Comparison of ENCODE assay signal across 14 cellular contexts in genomic region chr12:82524020-82524419, GRCh38.
DNase-seq lines count a peak whose midpoint lies in the region; ATAC-seq, FAIRE-seq and TF ChIP-seq lines count a peak whose summit lies in the region.
"Had no signal": no experiment of that assay in that cellular context is flagged by ENCODE, and none has a peak within 500 bp of the region (broad histone marks: within the 10 kb centered on the region; RNA-seq: fewer than 3 reads in every experiment).

No MANE protein-coding gene starts in this region.

- no peak overlapping the region for H3K27ac Mint-ChIP-seq in type B pancreatic cell
- H3K27ac Mint-ChIP-seq: activated CD8-positive, alpha-beta memory T cell treated with anti-CD3 and anti-CD28 coated beads, Interleukin-2, amount 10 ng/mL, durations not matched to agents 7 days and 5 days; activated naive CD8-positive, alpha-beta T cell treated with anti-CD3 and anti-CD28 coated beads, Interleukin-2, amount 10 ng/mL, durations not matched to agents 7 days and 5 days had no signal

- in situ Hi-C loops in HepG2 (cut with HindIII; ENCODE audit: extremely low pct_ligation_motif_present, low pct_unique_long_range_greater_than_20kb): no loop called here

- H3K9me3 Mint-ChIP-seq in type B pancreatic cell: no peaks in the 10 kb centered on the region
- H3K9me3 Mint-ChIP-seq: activated naive CD8-positive, alpha-beta T cell treated with anti-CD3 and anti-CD28 coated beads, Interleukin-2, amount 10 ng/mL, durations not matched to agents 7 days and 5 days had no signal

- TF ChIP-seq RAD21 in HepG2 (CRISPR knock-in tag; IDR thresholded peaks at IDR 0.05): no peak

- 0% methylated on average over 3 of the region's 3 CpGs for WGBS in HepG2 (ENCODE audit: low lambda C conversion rate)

- H3K27me3 Mint-ChIP-seq in type B pancreatic cell: no peaks in the 10 kb centered on the region

- no peak overlapping the region for H3K27ac ChIP-seq in HepG2 (ENCODE audit: extremely low read length, insufficient read depth, low read length)

- H3K27me3 ChIP-seq in HepG2 (ENCODE audit: control insufficient read depth in 1 of 2, insufficient read depth in 2 of 2, low read length in 2 of 2) (no peaks in the 10 kb centered on the region), BE2C (no peaks in the 10 kb centered on the region; the same call in 1 of the 2 replicates)

- H3K4me1 ChIP-seq in HepG2 (ENCODE audit: insufficient read depth, low read length) (peaks cover 8% of the 10 kb centered on the region; the same call in 1 of the 2 replicates), BE2C (no peaks in the 10 kb centered on the region)

- CTCF ChIA-PET in HepG2 (lab: Yijun Ruan, JAX; ENCODE audit: low intra/inter-chr PET ratio, low total read pairs): no interaction called here

- no peak for TF ChIP-seq CTCF in HepG2 (CRISPR knock-in tag; IDR thresholded peaks at IDR 0.05)
- TF ChIP-seq CTCF in type B pancreatic cell (conservative IDR thresholded peaks at IDR 0.05): no peak
- no peak for TF ChIP-seq CTCF in BE2C (IDR thresholded peaks at IDR 0.05; ENCODE audit: low read depth, low read length)

- TF ChIP-seq POLR2A in HepG2 (IDR thresholded peaks at IDR 0.05; ENCODE audit: insufficient read depth in 1 of 2, low read depth in 2 of 2, low read length in 2 of 2): no peak

- peak overlapping the region in 2 of 3 experiments; percentile 27 to 32; a peak in 3 of 6 replicates for H3K4me3 ChIP-seq in HepG2 (replicated peaks in 1 of 3; ENCODE audit: insufficient read depth in 1 of 3, low read depth in 2 of 3, low read length in 3 of 3)
- H3K4me3 ChIP-seq in BE2C (ENCODE audit: low read depth, low read length): no peak overlapping the region

- peaks cover 15% of the 10 kb centered on the region for H3K4me1 Mint-ChIP-seq in type B pancreatic cell (ENCODE audit: unreplicated experiment)
- H3K4me1 Mint-ChIP-seq: activated CD8-positive, alpha-beta memory T cell treated with anti-CD3 and anti-CD28 coated beads, Interleukin-2, amount 10 ng/mL, durations not matched to agents 7 days and 5 days; activated naive CD8-positive, alpha-beta T cell treated with anti-CD3 and anti-CD28 coated beads, Interleukin-2, amount 10 ng/mL, durations not matched to agents 7 days and 5 days had no signal

- H3K9me3 ChIP-seq in HepG2 (ENCODE audit: low read length): no peaks in the 10 kb centered on the region
- H3K9me3 ChIP-seq in BE2C: no peaks in the 10 kb centered on the region

- peak overlapping the region; percentile 52 for H3K4me2 ChIP-seq in HepG2 (ENCODE audit: low read depth, low read length)

- ATAC-seq in GM18511 (IDR thresholded peaks at IDR 0.05; ENCODE audit: unreplicated experiment) (peak; percentile 85), GM21786 (IDR thresholded peaks at IDR 0.05; ENCODE audit: unreplicated experiment) (peak; percentile 77), HepG2 (peak; percentile 99)
- ATAC-seq: activated CD8-positive, alpha-beta memory T cell treated with anti-CD3 and anti-CD28 coated beads, Interleukin-2, amount 10 ng/mL, durations not matched to agents 7 days and 5 days; left cardiac atrium had no signal

- no peaks in the 10 kb centered on the region for H4K20me1 ChIP-seq in HepG2 (ENCODE audit: insufficient read depth, low read length)

- H2AFZ ChIP-seq in HepG2 (ENCODE audit: low read length): peak overlapping the region; percentile 37

- H3K4me3 Mint-ChIP-seq in type B pancreatic cell: no peak overlapping the region
- H3K4me3 Mint-ChIP-seq: activated CD8-positive, alpha-beta memory T cell treated with anti-CD3 and anti-CD28 coated beads, Interleukin-2, amount 10 ng/mL, durations not matched to agents 7 days and 5 days; activated naive CD8-positive, alpha-beta T cell treated with anti-CD3 and anti-CD28 coated beads, Interleukin-2, amount 10 ng/mL, durations not matched to agents 7 days and 5 days had no signal

- TF ChIP-seq EP300 in HepG2 (IDR thresholded peaks at IDR 0.05; ENCODE audit: low read depth in 2 of 2, low read length in 2 of 2): no peak
- TF ChIP-seq EP300 in HepG2 (CRISPR knock-in tag; IDR thresholded peaks at IDR 0.05; ENCODE audit: borderline replicate concordance): no peak

- no peaks in the 10 kb centered on the region for H3K36me3 Mint-ChIP-seq in type B pancreatic cell
- H3K36me3 Mint-ChIP-seq: activated CD8-positive, alpha-beta memory T cell treated with anti-CD3 and anti-CD28 coated beads, Interleukin-2, amount 10 ng/mL, durations not matched to agents 7 days and 5 days; activated naive CD8-positive, alpha-beta T cell treated with anti-CD3 and anti-CD28 coated beads, Interleukin-2, amount 10 ng/mL, durations not matched to agents 7 days and 5 days had no signal

- BruUV-seq in HepG2 (replicated peaks; lab: Mats Ljungman, UMichigan): no TSS peak

- H3K36me3 ChIP-seq in HepG2 (replicated peaks in 1 of 2; ENCODE audit: control insufficient read depth in 1 of 2, insufficient read depth in 2 of 2, low read length in 2 of 2) (no peaks in the 10 kb centered on the region), BE2C (no peaks in the 10 kb centered on the region)

- intact Hi-C loops in HepG2 (cut with micrococcal nuclease; ENCODE audit: unreplicated experiment): no loop called here

- FAIRE-seq in HepG2 (lab: Jason Lieb, UNC): peak; percentile 37
- FAIRE-seq: TTC549 had no signal

- peak; percentile 17 for DNase-seq in HuH-7.5 (ENCODE audit: low spot score)
- peak; percentile 37 for DNase-seq in HepG2 (ENCODE audit: low spot score)
- DNase-seq in type B pancreatic cell (ENCODE audit: extremely low spot score, unreplicated experiment): no peak
- no peak for DNase-seq in NCI-H446 (lab: John Stamatoyannopoulos, UW)
- DNase-seq in KG1 (lab: John Stamatoyannopoulos, UW): no peak
- no peak for DNase-seq in BE2C
- DNase-seq: activated CD8-positive, alpha-beta memory T cell treated with anti-CD3 and anti-CD28 coated beads, Interleukin-2, amount 10 ng/mL, durations not matched to agents 7 days and 5 days; activated naive CD8-positive, alpha-beta T cell treated with anti-CD3 and anti-CD28 coated beads, Interleukin-2, amount 10 ng/mL, durations not matched to agents 7 days and 5 days; left cardiac atrium; NCI-H446 treated with DMSO at 0.1 percent for 48 hours; nucleus accumbens had no signal

- H3K79me2 ChIP-seq in HepG2 (ENCODE audit: insufficient read depth, low read length): no peaks in the 10 kb centered on the region

- POLR2A ChIA-PET in HepG2 (lab: Yijun Ruan, JAX): no interaction called here

- H3K9ac ChIP-seq in HepG2 (ENCODE audit: insufficient read depth, low read depth, low read length): 0 out of 2 replicates have a peak overlapping the region, but pooled peaks have one; percentile 1

TF ChIP-seq in HepG2, 621 proteins besides CTCF, POLR2A, EP300 and RAD21 (continues in another document):
- TF ChIP-seq USF2 (IDR thresholded peaks at IDR 0.05; ENCODE audit: low read depth, low read length) (peak; percentile 3; the same call in 1 of the 2 replicates), USF2 (CRISPR knock-in tag; IDR thresholded peaks at IDR 0.05; ENCODE audit: borderline replicate concordance) (no peak), TFE3 (CRISPR knock-in tag; IDR thresholded peaks at IDR 0.05) (peak; percentile 29; the same call in 1 of the 2 replicates), KLF9 (CRISPR knock-in tag; IDR thresholded peaks at IDR 0.05; ENCODE audit: low read depth) (no peak), ZNF136 (CRISPR knock-in tag; IDR thresholded peaks at IDR 0.05; ENCODE audit: low read depth) (no peak), NR0B2 (CRISPR knock-in tag; IDR thresholded peaks at IDR 0.05) (no peak), MXD4 (CRISPR knock-in tag; IDR thresholded peaks at IDR 0.05) (no peak)

Comparison
In these comparisons a context has a peak if more than half of its experiments do, and no peak if none do; other contexts are left out.
1. DNase-seq: peak in HuH-7.5 (single experiment) and HepG2 (single experiment); none in type B pancreatic cell (single experiment), NCI-H446 (0 of 2), KG1 (single experiment) and BE2C (single experiment).
2. Peak in every context shown above with its lines, with median percentiles within 50 percentile points of each other: ATAC-seq.